In genomic region chr3:175580318-175580717, GRCh38 we compare ENCODE assay signal across 10 cellular contexts.
"Had no signal": no experiment of that assay in that cellular context is flagged by ENCODE, and none has a peak within 500 bp of the region (broad histone marks: within the 10 kb centered on the region; RNA-seq: fewer than 3 reads in every experiment).

No MANE protein-coding gene starts in this region.

- ATAC-seq: GM23338, K562 had no signal

- DNase-seq: H9, HCEC 1CT, HFFc6, IMR-90, KG1 had no signal

- H3K27ac ChIP-seq: HL-60 had no signal

- H3K4me3 Mint-ChIP-seq: GM23338, H9, HFFc6 had no signal

- H3K4me2 ChIP-seq: GM23338 had no signal

- H2AFZ ChIP-seq: GM23338 had no signal

- H3K4me3 ChIP-seq: GM23338, K562 had no signal

- H3K27ac Mint-ChIP-seq: GM23338, H9, HFFc6 had no signal

- H3K9me3 Mint-ChIP-seq: GM23338, H9, HFFc6 had no signal

- FAIRE-seq: H1, H54, K562 had no signal
